1 cellular context compared by ENCODE assay signal in the genomic region with DNA sequence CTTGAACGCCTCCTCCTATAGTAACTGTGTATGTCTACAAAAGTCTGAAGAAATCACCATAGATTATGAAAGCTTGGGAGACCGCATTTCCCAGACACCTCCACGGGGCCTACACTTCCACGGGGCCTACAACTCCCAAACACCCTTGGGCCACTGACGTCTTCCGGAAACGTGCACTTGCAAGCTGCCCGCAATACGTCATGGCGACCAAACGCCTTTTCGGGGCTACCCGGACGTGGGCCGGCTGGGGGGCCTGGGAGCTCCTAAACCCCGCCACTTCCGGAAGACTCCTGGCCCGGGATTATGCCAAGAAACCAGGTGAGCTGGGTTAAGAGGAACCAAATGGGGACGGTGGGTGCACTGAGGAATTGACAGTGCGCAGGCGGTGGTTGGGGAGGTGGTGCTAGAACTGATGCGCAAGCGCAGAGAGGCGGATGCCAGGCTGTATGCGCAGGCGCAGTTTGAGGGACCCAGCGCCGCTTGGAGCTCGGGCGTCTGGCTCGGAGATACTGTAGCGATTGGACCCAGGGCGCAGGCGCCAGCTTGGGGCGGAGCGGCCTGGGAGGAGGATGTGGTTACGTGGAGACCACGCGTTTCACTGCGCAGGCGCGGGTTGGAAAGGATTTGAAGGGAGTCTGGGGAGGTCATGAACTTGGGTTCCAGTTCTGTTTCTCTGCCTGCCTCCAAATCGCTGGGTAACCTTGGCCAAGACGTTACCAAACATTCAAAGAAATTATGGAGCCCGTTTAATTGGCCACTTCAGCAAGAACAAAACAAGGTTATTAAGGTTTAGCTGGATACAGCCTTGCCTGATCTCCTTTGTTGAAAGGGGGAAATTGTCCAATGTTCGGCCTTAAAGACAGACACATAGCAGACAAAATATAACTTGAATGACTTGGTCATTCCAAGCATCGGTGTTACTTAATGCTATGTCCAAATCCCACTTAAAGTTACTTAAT.
TF ChIP-seq lines count a peak whose summit lies in the region.

A gene (plus strand): TSS at position 182 of the 959 bp plus-strand sequence. CDS start 19 bp downstream, at position 201.

TF ChIP-seq in SK-N-SH treated with all-trans-retinoic acid at 6 μM for 48 hours, 23 proteins besides CTCF, POLR2A, EP300 and RAD21 (continued from another document):
- TF ChIP-seq ZNF565 (CRISPR knock-in tag; conservative IDR thresholded peaks at IDR 0.05; ENCODE audit: low read depth) (no peak), ISL1 (CRISPR knock-in tag; IDR thresholded peaks at IDR 0.05) (no peak), ZFP3 (CRISPR knock-in tag; IDR thresholded peaks at IDR 0.05) (no peak), TOX (CRISPR knock-in tag; IDR thresholded peaks at IDR 0.05; ENCODE audit: borderline replicate concordance) (no peak), SNAI2 (CRISPR knock-in tag; IDR thresholded peaks at IDR 0.05) (no peak)
